Comparison of ENCODE assay signal across 22 cellular contexts in genomic region chr7:67566101-67566500, GRCh38.
A peak's percentile ranks its signal among the peaks of the same experiment; 100 is the strongest.
DNase-seq lines count a peak whose midpoint lies in the region; ATAC-seq and TF ChIP-seq lines count a peak whose summit lies in the region.
"Had no signal": no experiment of that assay in that cellular context is flagged by ENCODE, and none has a peak within 500 bp of the region (broad histone marks: within the 10 kb centered on the region; RNA-seq: fewer than 3 reads in every experiment).

No MANE protein-coding gene starts in this region.

- H3K4me3 ChIP-seq in sigmoid colon, result no peak overlapping the region
- H3K4me3 ChIP-seq: GM23248 had no signal

- H3K36me3 ChIP-seq in sigmoid colon, result no peaks in the 10 kb centered on the region
- H3K36me3 ChIP-seq: BE2C had no signal

- H3K4me1 Mint-ChIP-seq in activated naive CD8-positive, alpha-beta T cell treated with anti-CD3 and anti-CD28 coated beads, Interleukin-2, amount 50 U/mL, for 24 hours, result no peaks in the 10 kb centered on the region
- no peaks in the 10 kb centered on the region for H3K4me1 Mint-ChIP-seq in mesothelial cell of epicardium
- H3K4me1 Mint-ChIP-seq: CD14-positive monocyte; CD8-positive, alpha-beta memory T cell had no signal

- H3K9me3 Mint-ChIP-seq in activated naive CD8-positive, alpha-beta T cell treated with anti-CD3 and anti-CD28 coated beads, Interleukin-2, amount 50 U/mL, for 24 hours, result peaks cover 14% of the 10 kb centered on the region
- peaks cover 6% of the 10 kb centered on the region for H3K9me3 Mint-ChIP-seq in mesothelial cell of epicardium

- peaks cover 0 to 25% (median 23%) of the 10 kb centered on the region in 4 donors for H3K4me1 ChIP-seq in sigmoid colon
- H3K4me1 ChIP-seq: BE2C had no signal

- TF ChIP-seq CTCF in sigmoid colon (IDR thresholded peaks at IDR 0.05) (no peak), mesothelial cell of epicardium (IDR thresholded peaks at IDR 0.05; ENCODE audit: unreplicated experiment) (no peak)

- ATAC-seq in activated naive CD8-positive, alpha-beta T cell treated with anti-CD3 and anti-CD28 coated beads, Interleukin-2, amount 50 U/mL, for 24 hours, result no peak
- ATAC-seq: HepG2, PC-3 had no signal

- H3K36me3 Mint-ChIP-seq in activated naive CD8-positive, alpha-beta T cell treated with anti-CD3 and anti-CD28 coated beads, Interleukin-2, amount 50 U/mL, for 24 hours (ENCODE audit: low read depth), result no peaks in the 10 kb centered on the region
- H3K36me3 Mint-ChIP-seq in mesothelial cell of epicardium, result no peaks in the 10 kb centered on the region
- H3K36me3 Mint-ChIP-seq: CD14-positive monocyte; CD8-positive, alpha-beta memory T cell had no signal

- TF ChIP-seq EP300 in sigmoid colon (IDR thresholded peaks at IDR 0.05), result no peak

- DNase-seq in G401 (ENCODE audit: low spot score), result peak; percentile 92
- peak; percentile 51 for DNase-seq in NCI-H446 treated with DMSO at 0.1 percent for 48 hours (lab: John Stamatoyannopoulos, UW)
- DNase-seq in inferior parietal cortex (ENCODE audit: extremely low spot score), result peak; percentile 69
- no peak for DNase-seq in sigmoid colon
- DNase-seq in activated naive CD8-positive, alpha-beta T cell treated with anti-CD3 and anti-CD28 coated beads, Interleukin-2, amount 50 U/mL, for 24 hours, result no peak
- DNase-seq in NCI-H2227 treated with DMSO at 0.1 percent for 48 hours (lab: John Stamatoyannopoulos, UW), result no peak
- DNase-seq in mesothelial cell of epicardium (ENCODE audit: low spot score in 2 of 2, unreplicated experiment in 2 of 2), result no peak
- DNase-seq: BE2C; Calu3; CD8-positive, alpha-beta memory T cell; GM23248; H7; NCI-H1092; NCI-H1436; NCI-H2029; NCI-H345; NCI-H748 treated with DMSO at 0.1 percent for 48 hours; PC-3; SK-N-SH; SW 1271 had no signal

- no peak overlapping the region for H3K27ac Mint-ChIP-seq in activated naive CD8-positive, alpha-beta T cell treated with anti-CD3 and anti-CD28 coated beads, Interleukin-2, amount 50 U/mL, for 24 hours
- H3K27ac Mint-ChIP-seq in mesothelial cell of epicardium, result no peak overlapping the region
- H3K27ac Mint-ChIP-seq: CD14-positive monocyte; CD8-positive, alpha-beta memory T cell had no signal

- no peaks in the 10 kb centered on the region for H3K27me3 ChIP-seq in sigmoid colon
- H3K27me3 ChIP-seq: BE2C had no signal

- peaks cover 0 to 4% (median 0%) of the 10 kb centered on the region in 4 donors for H3K9me3 ChIP-seq in sigmoid colon
- H3K9me3 ChIP-seq: BE2C had no signal

- in situ Hi-C loops in G401 (cut with HindIII; ENCODE audit: low sequenced_read_pairs), result no loop called here

- TF ChIP-seq POLR2A in sigmoid colon (IDR thresholded peaks at IDR 0.05), result no peak

- WGBS in sigmoid colon, 2 donors, result 70 to 78% methylated on average over 4 of the region's 4 CpGs

- peaks cover 3% of the 10 kb centered on the region for H3K27me3 Mint-ChIP-seq in activated naive CD8-positive, alpha-beta T cell treated with anti-CD3 and anti-CD28 coated beads, Interleukin-2, amount 50 U/mL, for 24 hours
- peaks cover 18% of the 10 kb centered on the region for H3K27me3 Mint-ChIP-seq in mesothelial cell of epicardium (ENCODE audit: low read depth)
- H3K27me3 Mint-ChIP-seq: CD8-positive, alpha-beta memory T cell had no signal

- H3K27ac ChIP-seq in sigmoid colon, result peak overlapping the region in 3 of 4 donors; percentile 59 to 71 (median 64)
- H3K27ac ChIP-seq: GM23248 had no signal

- intact Hi-C loops in sigmoid colon (cut with DNase I), result no loop called here

- H3K4me3 Mint-ChIP-seq in activated naive CD8-positive, alpha-beta T cell treated with anti-CD3 and anti-CD28 coated beads, Interleukin-2, amount 50 U/mL, for 24 hours, result no peak overlapping the region
- no peak overlapping the region for H3K4me3 Mint-ChIP-seq in mesothelial cell of epicardium
- H3K4me3 Mint-ChIP-seq: CD14-positive monocyte; CD8-positive, alpha-beta memory T cell had no signal

Comparison
In these comparisons a context has a peak if more than half of its experiments do, and no peak if none do; other contexts are left out.
1. DNase-seq: peak in G401 (single experiment), NCI-H446 treated with DMSO at 0.1 percent for 48 hours (single experiment) and inferior parietal cortex (single experiment); none in sigmoid colon (single experiment), activated naive CD8-positive, alpha-beta T cell treated with anti-CD3 and anti-CD28 coated beads, Interleukin-2, amount 50 U/mL, for 24 hours (single experiment), NCI-H2227 treated with DMSO at 0.1 percent for 48 hours (single experiment) and mesothelial cell of epicardium (0 of 2).